ENCODE assay signal across 22 cellular contexts in genomic region chr10:102017295-102017694, GRCh38. TPM values are rescaled to one million over a fixed set of nuclear protein-coding genes. Genes with fewer than 3 reads are reported as not detected.
A peak's percentile ranks its signal among the peaks of the same experiment; 100 is the strongest.
DNase-seq lines count a peak whose midpoint lies in the region; ATAC-seq and TF ChIP-seq lines count a peak whose summit lies in the region.
"Had no signal": no experiment of that assay in that cellular context is flagged by ENCODE, and none has a peak within 500 bp of the region (broad histone marks: within the 10 kb centered on the region; RNA-seq: fewer than 3 reads in every experiment).

No MANE protein-coding gene starts in this region.

- DNase-seq in Right ventricle myocardium superior (no peak), cardiac septum (ENCODE audit: low spot score) (no peak), NCI-H146 (lab: John Stamatoyannopoulos, UW) (no peak)
- no peak for DNase-seq in CD4-positive, alpha-beta T cell
- DNase-seq in stimulated activated naive CD4-positive, alpha-beta T cell (lab: John Stamatoyannopoulos, UW), result no peak
- DNase-seq: 8988T; ACHN; AML-193; BE2C; Calu3; CD4-positive, alpha-beta memory T cell; COR-L47; DMS53; DMS79 treated with DMSO at 0.1 percent for 48 hours; GF-D8; HFFc6 had no signal

- no peaks in the 10 kb centered on the region for H3K9me3 ChIP-seq in CD4-positive, alpha-beta T cell (ENCODE audit: control insufficient read depth, low read length)
- H3K9me3 ChIP-seq: A549, BE2C, HAP-1 had no signal

- TF ChIP-seq CTCF in CD4-positive, alpha-beta T cell (IDR thresholded peaks at IDR 0.05), result no peak

- H3K9me3 Mint-ChIP-seq in CD4-positive, alpha-beta T cell, result no peaks in the 10 kb centered on the region
- no peaks in the 10 kb centered on the region for H3K9me3 Mint-ChIP-seq in activated T-helper 17 cell treated with anti-CD3 and anti-CD28 coated beads, Interleukin-2, amount 50 U/mL, for 72 hours
- H3K9me3 Mint-ChIP-seq: CD14-positive monocyte, GM23338, HFFc6 had no signal

- intact Hi-C loops in Right ventricle myocardium superior (cut with DNase I), result no loop called here
- intact Hi-C loops in cardiac septum (cut with DNase I), result no loop called here
- intact Hi-C loops in CD4-positive, alpha-beta T cell (cut with DNase I, micrococcal nuclease), result no loop called here

- peak; percentile 74 for ATAC-seq in Right ventricle myocardium superior (ENCODE audit: poor library complexity)
- ATAC-seq in CD4-positive, alpha-beta T cell (ENCODE audit: poor library complexity), result no peak
- ATAC-seq in activated T-helper 17 cell treated with anti-CD3 and anti-CD28 coated beads, Interleukin-2, amount 50 U/mL, for 72 hours (replicated peaks), result no peak
- ATAC-seq: A549, GM23338 had no signal

- H3K4me3 Mint-ChIP-seq in CD4-positive, alpha-beta T cell, result no peak overlapping the region
- no peak overlapping the region for H3K4me3 Mint-ChIP-seq in activated T-helper 17 cell treated with anti-CD3 and anti-CD28 coated beads, Interleukin-2, amount 50 U/mL, for 72 hours
- H3K4me3 Mint-ChIP-seq: CD14-positive monocyte; CD4-positive, alpha-beta memory T cell; GM23338; HFFc6 had no signal

- H3K36me3 Mint-ChIP-seq in CD4-positive, alpha-beta T cell (ENCODE audit: low read depth), result peaks cover 71% of the 10 kb centered on the region
- peaks cover 75% of the 10 kb centered on the region for H3K36me3 Mint-ChIP-seq in activated T-helper 17 cell treated with anti-CD3 and anti-CD28 coated beads, Interleukin-2, amount 50 U/mL, for 72 hours (ENCODE audit: low read depth)

- POLR2A ChIA-PET in CD4-positive, alpha-beta T cell (lab: Charles Lee), result no interaction called here

- no peaks in the 10 kb centered on the region for H3K27me3 ChIP-seq in CD4-positive, alpha-beta T cell (ENCODE audit: control insufficient read depth, insufficient read depth, low read length)
- H3K27me3 ChIP-seq: BE2C; BLaER1 treated with 17β-estradiol and CSF1 and Interleukin-3, amounts not matched to agents 10 nM and 100 nM had no signal

- no peaks in the 10 kb centered on the region for H3K27me3 Mint-ChIP-seq in CD4-positive, alpha-beta T cell
- no peaks in the 10 kb centered on the region for H3K27me3 Mint-ChIP-seq in activated T-helper 17 cell treated with anti-CD3 and anti-CD28 coated beads, Interleukin-2, amount 50 U/mL, for 72 hours
- H3K27me3 Mint-ChIP-seq: CD4-positive, alpha-beta memory T cell had no signal

- peak overlapping the region; percentile 28 for H3K27ac Mint-ChIP-seq in CD4-positive, alpha-beta T cell
- H3K27ac Mint-ChIP-seq in activated T-helper 17 cell treated with anti-CD3 and anti-CD28 coated beads, Interleukin-2, amount 50 U/mL, for 72 hours, result peak overlapping the region; percentile 42
- H3K27ac Mint-ChIP-seq: GM23338, HFFc6 had no signal

- no peak overlapping the region for H3K27ac ChIP-seq in CD4-positive, alpha-beta T cell (ENCODE audit: low read depth, low read length)
- H3K27ac ChIP-seq: A549; BLaER1 treated with 17β-estradiol and CSF1 and Interleukin-3, amounts not matched to agents 10 nM and 100 nM had no signal

- CTCF ChIA-PET in CD4-positive, alpha-beta T cell (lab: Charles Lee), result no interaction called here

- no peaks in the 10 kb centered on the region for H3K4me1 Mint-ChIP-seq in CD4-positive, alpha-beta T cell (ENCODE audit: low read depth)
- no peaks in the 10 kb centered on the region for H3K4me1 Mint-ChIP-seq in activated T-helper 17 cell treated with anti-CD3 and anti-CD28 coated beads, Interleukin-2, amount 50 U/mL, for 72 hours
- H3K4me1 Mint-ChIP-seq: CD14-positive monocyte had no signal

RNA-seq across cellular contexts. Expression of gene ARMH3, which starts 38.7 kb away (rescaled TPM):
- total RNA-seq in Right ventricle myocardium superior, result 55.1 TPM
- total RNA-seq in cardiac septum, result 50.4 TPM
- total RNA-seq in CD4-positive, alpha-beta T cell, result 10 to 100 TPM; 17.7 to 18.9 TPM
- 10 to 100 TPM; 27.7 to 38.5 TPM for total RNA-seq in activated T-helper 17 cell treated with anti-CD3 and anti-CD28 coated beads, Interleukin-2, amount 50 U/mL, for 72 hours

RNA-seq across cellular contexts. Expression of gene HPS6, which starts 47.9 kb away (rescaled TPM):
- total RNA-seq in Right ventricle myocardium superior (9.5 TPM), cardiac septum (12.1 TPM)
- total RNA-seq in CD4-positive, alpha-beta T cell, result 10 to 100 TPM; 12.8 to 15.0 TPM
- total RNA-seq in activated T-helper 17 cell treated with anti-CD3 and anti-CD28 coated beads, Interleukin-2, amount 50 U/mL, for 72 hours, result 10 to 100 TPM; 12.5 to 21.6 TPM
